ENCODE assay signal across 9 cellular contexts in the genomic region with DNA sequence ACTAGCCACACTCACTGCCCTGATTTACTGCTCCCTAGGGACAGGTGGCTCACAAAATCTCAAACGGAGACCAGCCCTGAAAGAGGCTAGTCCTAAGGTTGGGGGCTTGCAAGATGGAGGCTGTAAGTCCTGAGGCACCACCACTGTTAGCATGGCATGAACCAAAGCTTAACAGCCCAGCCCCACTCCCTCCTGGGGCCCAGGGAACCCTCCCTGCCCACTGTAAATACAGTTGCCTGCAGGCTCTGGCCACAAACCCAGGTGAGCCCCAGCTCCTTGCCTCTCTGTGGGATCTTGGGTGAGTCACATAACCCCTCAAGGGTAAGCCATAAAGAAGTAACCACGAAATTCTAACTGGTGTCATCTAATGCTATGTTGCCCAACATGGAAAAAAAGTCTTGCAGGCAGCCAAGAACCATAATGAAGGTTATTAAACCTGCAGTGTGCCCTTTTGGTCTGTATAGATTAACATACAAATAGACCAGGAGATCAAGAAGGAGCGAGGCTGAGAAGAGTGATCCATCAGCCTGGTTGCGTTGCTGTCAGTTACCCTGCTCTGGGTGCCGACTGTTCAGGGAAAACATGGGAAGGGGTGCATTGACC. TPM values are rescaled to one million over a fixed set of nuclear protein-coding genes. Genes with fewer than 3 reads are reported as not detected.
DNase-seq lines count a peak whose midpoint lies in the region; ATAC-seq and TF ChIP-seq lines count a peak whose summit lies in the region.
"Had no signal": no experiment of that assay in that cellular context is flagged by ENCODE, and none has a peak within 500 bp of the region (broad histone marks: within the 10 kb centered on the region; RNA-seq: fewer than 3 reads in every experiment).

No MANE protein-coding gene starts in this region.

- H3K27me3 ChIP-seq in CD4-positive, alpha-beta T cell (ENCODE audit: control insufficient read depth, insufficient read depth, low read length), result no peaks in the 10 kb centered on the region
- H3K27me3 ChIP-seq: heart left ventricle had no signal

- H3K27ac Mint-ChIP-seq in CD4-positive, alpha-beta T cell, result peak overlapping the region; percentile 90
- peak overlapping the region; percentile 93 for H3K27ac Mint-ChIP-seq in activated T-helper 1 cell treated with anti-CD3 and anti-CD28 coated beads, Interleukin-12 subunit alpha, Interleukin-12 subunit beta, Interleukin-2, Interleukin-4 antibody, amounts not matched to agents 30 ng/mL and 10 ng/mL and 1 ng/mL, durations not matched to agents 14 hours and 24 hours and 36 hours
- peak overlapping the region; percentile 4 to 86 (median 73) for H3K27ac Mint-ChIP-seq in naive B cell
- H3K27ac Mint-ChIP-seq in CD14-positive monocyte, result peak overlapping the region in 1 of 7 donors; percentile 15

- no peaks in the 10 kb centered on the region for H3K9me3 ChIP-seq in CD4-positive, alpha-beta T cell (ENCODE audit: control insufficient read depth, low read length)
- H3K9me3 ChIP-seq: heart left ventricle had no signal

- H3K9me3 Mint-ChIP-seq in CD4-positive, alpha-beta T cell, result no peaks in the 10 kb centered on the region
- no peaks in the 10 kb centered on the region for H3K9me3 Mint-ChIP-seq in activated T-helper 1 cell treated with anti-CD3 and anti-CD28 coated beads, Interleukin-12 subunit alpha, Interleukin-12 subunit beta, Interleukin-2, Interleukin-4 antibody, amounts not matched to agents 30 ng/mL and 10 ng/mL and 1 ng/mL, durations not matched to agents 14 hours and 24 hours and 36 hours
- H3K9me3 Mint-ChIP-seq in naive B cell, result no peaks in the 10 kb centered on the region
- H3K9me3 Mint-ChIP-seq in CD14-positive monocyte, result peaks cover 0 to 4% (median 0%) of the 10 kb centered on the region in 7 donors

- no peak for TF ChIP-seq CTCF in CD4-positive, alpha-beta T cell (IDR thresholded peaks at IDR 0.05)
- no peak for TF ChIP-seq CTCF in CD14-positive monocyte (IDR thresholded peaks at IDR 0.05)

- H3K27me3 Mint-ChIP-seq in CD4-positive, alpha-beta T cell, result no peaks in the 10 kb centered on the region
- no peaks in the 10 kb centered on the region for H3K27me3 Mint-ChIP-seq in activated T-helper 1 cell treated with anti-CD3 and anti-CD28 coated beads, Interleukin-12 subunit alpha, Interleukin-12 subunit beta, Interleukin-2, Interleukin-4 antibody, amounts not matched to agents 30 ng/mL and 10 ng/mL and 1 ng/mL, durations not matched to agents 14 hours and 24 hours and 36 hours (ENCODE audit: insufficient read depth)
- H3K27me3 Mint-ChIP-seq in naive B cell (no peaks in the 10 kb centered on the region), CD14-positive monocyte (ENCODE audit: low read depth in 3 of 3) (peaks cover 13 to 22% (median 22%) of the 10 kb centered on the region in 3 donors)

- peak in 9 of 10 experiments; percentile 30 to 62 (median 43) for DNase-seq in CD4-positive, alpha-beta T cell
- DNase-seq in NOMO-1 (lab: John Stamatoyannopoulos, UW; ENCODE audit: unreplicated experiment in 2 of 2) (peak; percentile 75 to 85), naive B cell (no peak), putamen (ENCODE audit: low spot score) (no peak), CD14-positive monocyte (ENCODE audit: low spot score) (no peak)
- peak; percentile 52 for DNase-seq in activated T-helper 1 cell treated with anti-CD3 and anti-CD28 coated beads, Interleukin-12 subunit alpha, Interleukin-12 subunit beta, Interleukin-2, Interleukin-4 antibody, amounts not matched to agents 30 ng/mL and 10 ng/mL and 1 ng/mL, durations not matched to agents 14 hours and 24 hours and 36 hours (ENCODE audit: low spot score)

- intact Hi-C loops in CD4-positive, alpha-beta T cell (cut with DNase I, micrococcal nuclease), result loop anchor here in 1 of 2 experiments (5.0 kb wide), 2 partner anchors 36 to 246 kb away; no protein-coding TSS in a partner anchor
- intact Hi-C loops in activated T-helper 1 cell treated with anti-CD3 and anti-CD28 coated beads, Interleukin-12 subunit alpha, Interleukin-12 subunit beta, Interleukin-2, Interleukin-4 antibody, amounts not matched to agents 30 ng/mL and 10 ng/mL and 1 ng/mL, durations not matched to agents 14 hours and 24 hours and 36 hours (cut with micrococcal nuclease), result loop anchor here (1.0 to 5.0 kb wide), 9 partner anchors 30 to 851 kb away; a partner anchor contains a TSS
- intact Hi-C loops in CD14-positive monocyte (cut with micrococcal nuclease), result loop anchor here (10.0 kb wide), 1 partner anchor 244 kb away; a partner anchor contains a TSS

- H3K36me3 Mint-ChIP-seq in CD4-positive, alpha-beta T cell (ENCODE audit: low read depth), result peaks cover 62% of the 10 kb centered on the region
- peaks cover 22% of the 10 kb centered on the region for H3K36me3 Mint-ChIP-seq in activated T-helper 1 cell treated with anti-CD3 and anti-CD28 coated beads, Interleukin-12 subunit alpha, Interleukin-12 subunit beta, Interleukin-2, Interleukin-4 antibody, amounts not matched to agents 30 ng/mL and 10 ng/mL and 1 ng/mL, durations not matched to agents 14 hours and 24 hours and 36 hours (ENCODE audit: low read depth)
- H3K36me3 Mint-ChIP-seq in naive B cell (no peaks in the 10 kb centered on the region), CD14-positive monocyte (peaks cover 25 to 33% of the 10 kb centered on the region in 2 donors)

- peak; percentile 47 for ATAC-seq in CD4-positive, alpha-beta T cell (ENCODE audit: poor library complexity)
- no peak for ATAC-seq in naive B cell (ENCODE audit: low read depth in 2 of 2)
- ATAC-seq in HG03571 (IDR thresholded peaks at IDR 0.05; ENCODE audit: unreplicated experiment), result no peak
- no peak for ATAC-seq in HG03175 (IDR thresholded peaks at IDR 0.05; ENCODE audit: unreplicated experiment)
- ATAC-seq: heart left ventricle had no signal

- POLR2A ChIA-PET in CD4-positive, alpha-beta T cell (lab: Charles Lee), result interaction anchor here (0.7 to 1.9 kb wide), 24 partner anchors 11 to 740 kb away, joined by 3 to 12 read pairs (median 5); a partner anchor contains a TSS

- peak overlapping the region; percentile 76 for H3K27ac ChIP-seq in CD4-positive, alpha-beta T cell (ENCODE audit: low read depth, low read length)

- peaks cover 72% of the 10 kb centered on the region for H3K4me1 Mint-ChIP-seq in CD4-positive, alpha-beta T cell (ENCODE audit: low read depth)
- peaks cover 48% of the 10 kb centered on the region for H3K4me1 Mint-ChIP-seq in activated T-helper 1 cell treated with anti-CD3 and anti-CD28 coated beads, Interleukin-12 subunit alpha, Interleukin-12 subunit beta, Interleukin-2, Interleukin-4 antibody, amounts not matched to agents 30 ng/mL and 10 ng/mL and 1 ng/mL, durations not matched to agents 14 hours and 24 hours and 36 hours (ENCODE audit: low read depth)
- H3K4me1 Mint-ChIP-seq in naive B cell, result peaks cover 23 to 30% (median 28%) of the 10 kb centered on the region in 3 donors
- peaks cover 23% of the 10 kb centered on the region for H3K4me1 Mint-ChIP-seq in CD14-positive monocyte

- CTCF ChIA-PET in CD4-positive, alpha-beta T cell (lab: Charles Lee), result interaction anchor here (1.2 to 1.3 kb wide), 2 partner anchors 93 to 151 kb away, joined by 3 read pairs; no protein-coding TSS in a partner anchor

- peak overlapping the region; percentile 85 for H3K4me3 Mint-ChIP-seq in CD4-positive, alpha-beta T cell
- H3K4me3 Mint-ChIP-seq in activated T-helper 1 cell treated with anti-CD3 and anti-CD28 coated beads, Interleukin-12 subunit alpha, Interleukin-12 subunit beta, Interleukin-2, Interleukin-4 antibody, amounts not matched to agents 30 ng/mL and 10 ng/mL and 1 ng/mL, durations not matched to agents 14 hours and 24 hours and 36 hours, result peak overlapping the region; percentile 83
- H3K4me3 Mint-ChIP-seq in naive B cell (peak overlapping the region; percentile 50 to 93 (median 88)), CD14-positive monocyte (peak overlapping the region in 1 of 2 donors; percentile 47)

RNA-seq across cellular contexts. Expression of a gene that starts 1.7 kb away (rescaled TPM):
- 10 to 100 TPM; 50.1 to 50.5 TPM for total RNA-seq in CD4-positive, alpha-beta T cell
- total RNA-seq in activated T-helper 1 cell treated with anti-CD3 and anti-CD28 coated beads, Interleukin-12 subunit alpha, Interleukin-12 subunit beta, Interleukin-2, Interleukin-4 antibody, amounts not matched to agents 30 ng/mL and 10 ng/mL and 1 ng/mL, durations not matched to agents 14 hours and 24 hours and 36 hours, result 39.1 and 39.3 TPM in 2 replicates
- polyA plus RNA-seq in naive B cell (ENCODE audit: low read depth in 6 of 6), result 1 to 10 TPM in 5 of 6 donors, under 1 TPM in 1; 0.75 to 7.4 (median 3.7) TPM
- 1 to 10 TPM; 5.9 to 7.5 TPM for polyA plus RNA-seq in CD14-positive monocyte

RNA-seq across cellular contexts. Expression of a gene that starts 30.0 kb away (rescaled TPM):
- 10 to 100 TPM; 22.1 to 22.5 TPM for total RNA-seq in CD4-positive, alpha-beta T cell
- 26.9 and 28.0 TPM in 2 replicates for total RNA-seq in activated T-helper 1 cell treated with anti-CD3 and anti-CD28 coated beads, Interleukin-12 subunit alpha, Interleukin-12 subunit beta, Interleukin-2, Interleukin-4 antibody, amounts not matched to agents 30 ng/mL and 10 ng/mL and 1 ng/mL, durations not matched to agents 14 hours and 24 hours and 36 hours
- 10 to 100 TPM; 16.8 to 30.6 (median 21.3) TPM for polyA plus RNA-seq in naive B cell (ENCODE audit: low read depth in 6 of 6)
- polyA plus RNA-seq in CD14-positive monocyte, result 10 to 100 TPM; 15.9 to 16.3 TPM

RNA-seq across cellular contexts. Expression of a gene that starts 44.3 kb away (rescaled TPM):
- total RNA-seq in CD4-positive, alpha-beta T cell, result not detected
- total RNA-seq in activated T-helper 1 cell treated with anti-CD3 and anti-CD28 coated beads, Interleukin-12 subunit alpha, Interleukin-12 subunit beta, Interleukin-2, Interleukin-4 antibody, amounts not matched to agents 30 ng/mL and 10 ng/mL and 1 ng/mL, durations not matched to agents 14 hours and 24 hours and 36 hours, result not detected in 2 replicates
- polyA plus RNA-seq in naive B cell (ENCODE audit: low read depth in 6 of 6) (not detected), CD14-positive monocyte (not detected)
- total RNA-seq: heart left ventricle had no signal
- polyA plus RNA-seq: heart left ventricle had no signal

Comparison
In these comparisons a context has a peak if more than half of its experiments do, and no peak if none do; other contexts are left out.
1. DNase-seq: peak in CD4-positive, alpha-beta T cell (9 of 10), NOMO-1 (2 of 2) and activated T-helper 1 cell treated with anti-CD3 and anti-CD28 coated beads, Interleukin-12 subunit alpha, Interleukin-12 subunit beta, Interleukin-2, Interleukin-4 antibody, amounts not matched to agents 30 ng/mL and 10 ng/mL and 1 ng/mL, durations not matched to agents 14 hours and 24 hours and 36 hours (single experiment); none in naive B cell (single experiment), putamen (single experiment) and CD14-positive monocyte (single experiment).